ENCODE assay signal across 26 cellular contexts in the genomic region with DNA sequence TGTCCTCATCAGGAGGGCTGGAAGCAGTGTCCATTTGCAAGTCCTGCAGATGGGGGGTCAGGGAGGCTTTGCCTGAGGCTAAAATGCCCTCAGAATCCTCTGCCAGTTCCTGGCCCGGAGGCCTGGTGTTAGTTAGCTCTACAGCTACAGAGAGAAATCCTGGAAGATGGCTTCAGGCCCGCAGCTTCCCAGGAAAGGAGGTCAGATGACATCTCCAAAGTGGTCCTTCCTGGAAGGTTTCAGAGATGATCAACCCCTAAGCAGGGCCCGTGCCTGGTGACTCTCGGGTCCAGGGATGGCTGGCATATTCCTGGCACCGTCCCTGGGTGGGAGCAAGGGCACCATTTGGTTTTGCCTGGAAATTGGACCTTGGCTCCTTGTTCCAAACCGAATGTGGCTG.
DNase-seq lines count a peak whose midpoint lies in the region; ATAC-seq, FAIRE-seq and TF ChIP-seq lines count a peak whose summit lies in the region.
"Had no signal": no experiment of that assay in that cellular context is flagged by ENCODE, and none has a peak within 500 bp of the region (broad histone marks: within the 10 kb centered on the region; RNA-seq: fewer than 3 reads in every experiment).

No MANE protein-coding gene starts in this region.

- TF ChIP-seq CTCF in left ventricle myocardium inferior (IDR thresholded peaks at IDR 0.05; ENCODE audit: borderline replicate concordance) (no peak), kidney (IDR thresholded peaks at IDR 0.05; ENCODE audit: borderline replicate concordance, extremely low read depth, insufficient read depth) (no peak), upper lobe of right lung (IDR thresholded peaks at IDR 0.05) (no peak)

- DNase-seq in left ventricle myocardium inferior (peak; percentile 7), Right ventricle myocardium superior (no peak), SK-N-MC (ENCODE audit: low read depth, low spot score) (no peak), kidney (peak; percentile 29), upper lobe of right lung (peak; percentile 55)
- DNase-seq in activated naive CD4-positive, alpha-beta T cell treated with Interleukin-2 at 50 U/mL for 16 hours = no peak
- DNase-seq: C1 segment of cervical spinal cord; CD4-positive, alpha-beta memory T cell; COR-L47; GDM1; H9; IMR-90; KG1; MG63; NCI-H1105 treated with DMSO at 0.1 percent for 48 hours; NCI-H1694 treated with DMSO at 0.1 percent for 48 hours; NCI-H2081; NCI-H226; NCI-H510A; RPMI8226; SIG-M5; SK-N-SH had no signal

- no peak for FAIRE-seq in kidney (lab: Jason Lieb, UNC)
- FAIRE-seq: A549, GM12878 had no signal

- peaks cover 65% of the 10 kb centered on the region for H3K27me3 ChIP-seq in left ventricle myocardium inferior (ENCODE audit: low read depth)
- peaks cover 5% of the 10 kb centered on the region for H3K27me3 ChIP-seq in upper lobe of right lung
- H3K27me3 ChIP-seq: MG63 had no signal

- ATAC-seq in Right ventricle myocardium superior (ENCODE audit: poor library complexity) (no peak), upper lobe of right lung (no peak), HG02938 (IDR thresholded peaks at IDR 0.05; ENCODE audit: unreplicated experiment) (no peak)
- ATAC-seq: A549, GM12878, GM23338 had no signal

- H3K9me3 ChIP-seq in left ventricle myocardium inferior (replicated peaks) = peaks cover 6% of the 10 kb centered on the region
- H3K9me3 ChIP-seq in SK-N-MC (ENCODE audit: low read depth, low read length) = no peaks in the 10 kb centered on the region; the same call in 1 of the 2 replicates
- peaks cover 0 to 3% of the 10 kb centered on the region in 2 donors for H3K9me3 ChIP-seq in kidney (ENCODE audit: control insufficient read depth in 1 of 2, low read length in 2 of 2)
- no peaks in the 10 kb centered on the region for H3K9me3 ChIP-seq in upper lobe of right lung
- H3K9me3 ChIP-seq: A549, MG63, SK-N-SH had no signal

- H3K9ac ChIP-seq in SK-N-MC (ENCODE audit: insufficient read length) = peak overlapping the region; percentile 34
- no peak overlapping the region for H3K9ac ChIP-seq in kidney (ENCODE audit: low read length in 2 of 2)
- H3K9ac ChIP-seq: SK-N-SH had no signal

- H3K27ac ChIP-seq in left ventricle myocardium inferior (replicated peaks) (no peak overlapping the region), SK-N-MC (peak overlapping the region; percentile 78), kidney (ENCODE audit: low read depth in 2 of 2, low read length in 2 of 2) (no peak overlapping the region), upper lobe of right lung (no peak overlapping the region)
- H3K27ac ChIP-seq: A549 had no signal

- H3K4me3 ChIP-seq in left ventricle myocardium inferior (no peak overlapping the region), SK-N-MC (no peak overlapping the region), kidney (ENCODE audit: low read length in 2 of 2) (no peak overlapping the region), upper lobe of right lung (no peak overlapping the region)
- H3K4me3 ChIP-seq: A549, GM12878, GM23338, MG63 had no signal

- intact Hi-C loops in left ventricle myocardium inferior (cut with micrococcal nuclease) = no loop called here
- intact Hi-C loops in Right ventricle myocardium superior (cut with DNase I) = no loop called here
- intact Hi-C loops in kidney (cut with DNase I) = no loop called here
- intact Hi-C loops in upper lobe of right lung (cut with DNase I) = no loop called here

- H3K36me3 ChIP-seq in left ventricle myocardium inferior (no peaks in the 10 kb centered on the region), SK-N-MC (ENCODE audit: insufficient read depth, low read length) (no peaks in the 10 kb centered on the region), kidney (ENCODE audit: control insufficient read depth in 1 of 2, insufficient read depth in 2 of 2, low read length in 2 of 2) (no peaks in the 10 kb centered on the region), upper lobe of right lung (no peaks in the 10 kb centered on the region)
- H3K36me3 ChIP-seq: MG63 had no signal

- H3K4me1 ChIP-seq in left ventricle myocardium inferior (no peaks in the 10 kb centered on the region), kidney (ENCODE audit: control insufficient read depth in 1 of 2, insufficient read depth in 1 of 2, low read depth in 1 of 2, low read length in 2 of 2) (no peaks in the 10 kb centered on the region), upper lobe of right lung (no peaks in the 10 kb centered on the region)
- H3K4me1 ChIP-seq: A549 had no signal

Comparison
In these comparisons a context has a peak if more than half of its experiments do, and no peak if none do; other contexts are left out.
1. DNase-seq: peak in left ventricle myocardium inferior (single experiment), kidney (single experiment) and upper lobe of right lung (single experiment); none in Right ventricle myocardium superior (single experiment), SK-N-MC (single experiment) and activated naive CD4-positive, alpha-beta T cell treated with Interleukin-2 at 50 U/mL for 16 hours (single experiment).